ENCODE assay signal across 20 cellular contexts in genomic region chr22:35307892-35308291, GRCh38. TPM values are rescaled to one million over a fixed set of nuclear protein-coding genes. Genes with fewer than 3 reads are reported as not detected.
DNase-seq lines count a peak whose midpoint lies in the region; FAIRE-seq and TF ChIP-seq lines count a peak whose summit lies in the region.
"Had no signal": no experiment of that assay in that cellular context is flagged by ENCODE, and none has a peak within 500 bp of the region (broad histone marks: within the 10 kb centered on the region; RNA-seq: fewer than 3 reads in every experiment).

No MANE protein-coding gene starts in this region.

- H3K27me3 ChIP-seq in SJCRH30 = no peaks in the 10 kb centered on the region
- H3K27me3 ChIP-seq in small intestine (ENCODE audit: control insufficient read depth in 2 of 2, insufficient read depth in 2 of 2, low read length in 2 of 2) = no peaks in the 10 kb centered on the region
- H3K27me3 ChIP-seq: adrenal gland, breast epithelium, ovary, tibial artery had no signal

- intact Hi-C loops in CD14-positive monocyte (cut with micrococcal nuclease) (no loop called here), posterior vena cava (cut with DNase I) (no loop called here)
- intact Hi-C loops in dendritic cell treated with granulocyte-macrophage colony-stimulating factor and Interleukin-4, amounts not matched to agents 40 ng/mL and 50 ng/mL, for 4 days (cut with micrococcal nuclease) = no loop called here

- no peaks in the 10 kb centered on the region for H3K36me3 ChIP-seq in SJCRH30
- H3K36me3 ChIP-seq in small intestine (ENCODE audit: control insufficient read depth in 2 of 2, insufficient read depth in 2 of 2, low read length in 2 of 2) = peaks cover 0 to 2% of the 10 kb centered on the region in 2 donors
- H3K36me3 ChIP-seq: breast epithelium, ovary had no signal

- peaks cover 68% of the 10 kb centered on the region for H3K4me1 Mint-ChIP-seq in CD14-positive monocyte
- peaks cover 97% of the 10 kb centered on the region for H3K4me1 Mint-ChIP-seq in dendritic cell treated with granulocyte-macrophage colony-stimulating factor and Interleukin-4, amounts not matched to agents 40 ng/mL and 50 ng/mL, for 4 days (ENCODE audit: low read depth)

- H3K4me1 ChIP-seq in SJCRH30 = peaks cover 43% of the 10 kb centered on the region
- peaks cover 10 to 11% of the 10 kb centered on the region in 2 donors for H3K4me1 ChIP-seq in small intestine (ENCODE audit: control insufficient read depth in 2 of 2, insufficient read depth in 1 of 2, low read depth in 1 of 2, low read length in 1 of 2)

- H3K4me3 ChIP-seq in SJCRH30 (no peak overlapping the region), small intestine (ENCODE audit: low read depth in 1 of 2, low read length in 2 of 2) (no peak overlapping the region)
- H3K4me3 ChIP-seq: adrenal gland, breast epithelium, lung, ovary, tibial artery had no signal

- TF ChIP-seq POLR2A in GM12892 (IDR thresholded peaks at IDR 0.05; ENCODE audit: low read depth, low read length) = no peak

- H3K27ac ChIP-seq in SJCRH30 (no peak overlapping the region), small intestine (ENCODE audit: low read depth in 1 of 2, low read length in 1 of 2) (no peak overlapping the region)
- H3K27ac ChIP-seq: adrenal gland, breast epithelium, ovary, RWPE1, tibial artery had no signal

- FAIRE-seq in GM12892 (lab: Jason Lieb, UNC) (peak; percentile 65), small intestine (lab: Jason Lieb, UNC) (no peak)

- no peaks in the 10 kb centered on the region for H3K9me3 ChIP-seq in SJCRH30 (replicated peaks)
- no peaks in the 10 kb centered on the region for H3K9me3 ChIP-seq in small intestine (ENCODE audit: control insufficient read depth, low read depth)
- H3K9me3 ChIP-seq: adrenal gland, breast epithelium, ovary, tibial artery had no signal

- 90 to 93% (median 91%) methylated on average over 7 of the region's 7 CpGs for WGBS in small intestine, 3 donors

- H3K27me3 Mint-ChIP-seq in CD14-positive monocyte (ENCODE audit: low read depth in 3 of 3) = no peaks in the 10 kb centered on the region
- H3K27me3 Mint-ChIP-seq in dendritic cell treated with granulocyte-macrophage colony-stimulating factor and Interleukin-4, amounts not matched to agents 40 ng/mL and 50 ng/mL, for 4 days = no peaks in the 10 kb centered on the region

- H3K9me3 Mint-ChIP-seq in CD14-positive monocyte = peaks cover 0 to 3% (median 0%) of the 10 kb centered on the region in 7 donors
- H3K9me3 Mint-ChIP-seq in dendritic cell treated with granulocyte-macrophage colony-stimulating factor and Interleukin-4, amounts not matched to agents 40 ng/mL and 50 ng/mL, for 4 days = no peaks in the 10 kb centered on the region

- DNase-seq in CD14-positive monocyte (ENCODE audit: low spot score) (no peak), GM12892 (ENCODE audit: insufficient read length) (no peak), posterior vena cava (ENCODE audit: low spot score) (peak; percentile 46), SJCRH30 (no peak), small intestine (no peak), MV-4-11 (lab: John Stamatoyannopoulos, UW) (no peak)
- DNase-seq: Calu3, EL, foreskin melanocyte, islet precursor cell, NCI-H1417, NCI-H2107, NCI-H510A treated with DMSO at 0.1 percent for 48 hours, ovary, tibial artery had no signal

- peak overlapping the region; percentile 51 to 95 (median 79) for H3K27ac Mint-ChIP-seq in CD14-positive monocyte
- peak overlapping the region; percentile 72 for H3K27ac Mint-ChIP-seq in dendritic cell treated with granulocyte-macrophage colony-stimulating factor and Interleukin-4, amounts not matched to agents 40 ng/mL and 50 ng/mL, for 4 days

- peaks cover 80 to 82% of the 10 kb centered on the region in 2 donors for H3K36me3 Mint-ChIP-seq in CD14-positive monocyte
- H3K36me3 Mint-ChIP-seq in dendritic cell treated with granulocyte-macrophage colony-stimulating factor and Interleukin-4, amounts not matched to agents 40 ng/mL and 50 ng/mL, for 4 days (ENCODE audit: low read depth) = peaks cover 85% of the 10 kb centered on the region

- no peak for TF ChIP-seq CTCF in CD14-positive monocyte (IDR thresholded peaks at IDR 0.05)

- peak overlapping the region; percentile 45 to 46 for H3K4me3 Mint-ChIP-seq in CD14-positive monocyte
- peak overlapping the region; percentile 18 for H3K4me3 Mint-ChIP-seq in dendritic cell treated with granulocyte-macrophage colony-stimulating factor and Interleukin-4, amounts not matched to agents 40 ng/mL and 50 ng/mL, for 4 days

RNA-seq across cellular contexts. Expression of gene TOM1, which starts 8.2 kb away (rescaled TPM):
- 100 to 1,000 TPM in 1 of 2 donors, 10 to 100 TPM in 1; 80.5 to 120 TPM for polyA plus RNA-seq in CD14-positive monocyte
- polyA plus RNA-seq in GM12892 (2012; ENCODE audit: missing spikeins) = 11.3 TPM
- total RNA-seq in posterior vena cava = 10 to 100 TPM; 32.1 to 34.0 TPM
- total RNA-seq in SJCRH30 (2014; rRNA removed; shearing (Covaris generic)) = 16.2 and 19.8 TPM in 2 replicates
- polyA plus RNA-seq in small intestine = 100 to 1,000 TPM in 2 of 3 donors, 10 to 100 TPM in 1; 46.6 to 112 (median 101) TPM

RNA-seq across cellular contexts. Expression of gene HMGXB4, which starts 50.6 kb away (rescaled TPM):
- polyA plus RNA-seq in CD14-positive monocyte = 1 to 10 TPM; 6.3 to 8.1 TPM
- polyA plus RNA-seq in GM12892 (2012; ENCODE audit: missing spikeins) = 22.1 TPM
- total RNA-seq in posterior vena cava = 10 to 100 TPM; 15.1 to 16.1 TPM
- 36.2 and 43.4 TPM in 2 replicates for total RNA-seq in SJCRH30 (2014; rRNA removed; shearing (Covaris generic))
- 10 to 100 TPM in 1 of 3 donors, 1 to 10 TPM in 2; 7.0 to 10.7 (median 7.2) TPM for polyA plus RNA-seq in small intestine
